In genomic region chr4:153233761-153234371, GRCh38 we compare ENCODE assay signal across 12 cellular contexts. TPM values are rescaled to one million over a fixed set of nuclear protein-coding genes. Genes with fewer than 3 reads are reported as not detected.
DNase-seq lines count a peak whose midpoint lies in the region; ATAC-seq, FAIRE-seq and TF ChIP-seq lines count a peak whose summit lies in the region.
"Had no signal": no experiment of that assay in that cellular context is flagged by ENCODE, and none has a peak within 500 bp of the region (broad histone marks: within the 10 kb centered on the region; RNA-seq: fewer than 3 reads in every experiment).

No MANE protein-coding gene starts in this region.

- H3K36me3 ChIP-seq in left lung: no peaks in the 10 kb centered on the region
- H3K36me3 ChIP-seq: neutrophil had no signal

- peak overlapping the region; percentile 66 to 82; a peak in 5 of 6 replicates for H3K27ac ChIP-seq in A549
- peak overlapping the region in 1 of 2 donors; percentile 14 for H3K27ac ChIP-seq in left lung
- H3K27ac ChIP-seq: neutrophil had no signal

- H3K36me3 Mint-ChIP-seq in HFFc6 (ENCODE audit: low read depth): no peaks in the 10 kb centered on the region

- POLR2A ChIA-PET in A549 (lab: Yijun Ruan, JAX): no interaction called here

- no peaks in the 10 kb centered on the region for H3K9me3 Mint-ChIP-seq in HFFc6

- peaks cover 1% of the 10 kb centered on the region for H3K27me3 Mint-ChIP-seq in HFFc6 (ENCODE audit: insufficient read depth)

- no peak for TF ChIP-seq POLR2A in A549 (IDR thresholded peaks at IDR 0.05; ENCODE audit: low read length)

- FAIRE-seq in A549 (lab: Jason Lieb, UNC): no peak
- FAIRE-seq: colon had no signal

- peaks cover 28% of the 10 kb centered on the region for H3K4me1 ChIP-seq in A549
- H3K4me1 ChIP-seq in left lung: peaks cover 17 to 24% of the 10 kb centered on the region in 2 donors

- no peak for TF ChIP-seq RAD21 in A549 (conservative IDR thresholded peaks at IDR 0.05 in 1 of 2, IDR thresholded peaks at IDR 0.05 in 1 of 2)

- DNase-seq in A549 (ENCODE audit: low read depth in 1 of 2, low spot score in 1 of 2): peak; percentile 28 to 38
- peak; percentile 95 for DNase-seq in HFFc6
- DNase-seq in astrocyte of the spinal cord (ENCODE audit: low read depth, low spot score): peak; percentile 90
- no peak for DNase-seq in left lung
- DNase-seq in mesenteric fat pad (ENCODE audit: low spot score): no peak
- no peak for DNase-seq in effector CD8-positive, alpha-beta T cell (lab: John Stamatoyannopoulos, UW)
- DNase-seq: activated CD4-positive, alpha-beta T cell treated with anti-CD3 and anti-CD28 coated beads for 1 hour; NCI-H1092 treated with DMSO at 0.1 percent for 48 hours had no signal

- peak; percentile 70 to 86 for ATAC-seq in A549
- ATAC-seq in left lung: peak; percentile 73
- no peak for ATAC-seq in HG03135 (IDR thresholded peaks at IDR 0.05; ENCODE audit: unreplicated experiment)
- ATAC-seq in GM21723 (IDR thresholded peaks at IDR 0.05; ENCODE audit: unreplicated experiment): no peak

- no peak overlapping the region for H3K4me3 ChIP-seq in A549
- no peak overlapping the region for H3K4me3 ChIP-seq in astrocyte of the spinal cord (ENCODE audit: low read depth, low read length)
- H3K4me3 ChIP-seq in left lung: no peak overlapping the region

- H3K4me3 Mint-ChIP-seq in HFFc6: peak overlapping the region; percentile 62

- peaks cover 61% of the 10 kb centered on the region for H3K4me1 Mint-ChIP-seq in HFFc6 (ENCODE audit: low read depth)

- WGBS in A549 (ENCODE audit: missing lambda C conversion rate): 2% methylated on average over 5 of the region's 5 CpGs

- TF ChIP-seq CTCF in A549 (IDR thresholded peaks at IDR 0.05) (no peak), HFFc6 (IDR thresholded peaks at IDR 0.05) (no peak), astrocyte of the spinal cord (IDR thresholded peaks at IDR 0.05; ENCODE audit: low read depth, low read length) (no peak), left lung (IDR thresholded peaks at IDR 0.05) (no peak)

- H3K9me3 ChIP-seq in A549 (no peaks in the 10 kb centered on the region), left lung (no peaks in the 10 kb centered on the region)
- H3K9me3 ChIP-seq: neutrophil had no signal

- H3K27ac Mint-ChIP-seq in HFFc6: peak overlapping the region; percentile 92

- peak overlapping the region; percentile 64 for H3K4me2 ChIP-seq in A549

- TF ChIP-seq EP300 in A549 (IDR thresholded peaks at IDR 0.05): peak; percentile 31 to 59; a peak in 2 of 5 replicates

- in situ Hi-C loops in astrocyte of the spinal cord (cut with HindIII; ENCODE audit: low sequenced_read_pairs): no loop called here

- H3K27me3 ChIP-seq in left lung: no peaks in the 10 kb centered on the region

- intact Hi-C loops in left lung (cut with DNase I): no loop called here

- CTCF ChIA-PET in A549 (lab: Yijun Ruan, JAX): no interaction called here

TF ChIP-seq in A549, 52 proteins besides CTCF, POLR2A, EP300 and RAD21:
- TF ChIP-seq ZNF302 (CRISPR knock-in tag; IDR thresholded peaks at IDR 0.05) (no peak), JUNB (IDR thresholded peaks at IDR 0.05) (peak; percentile 85), KDM5A (IDR thresholded peaks at IDR 0.05) (no peak), HES2 (IDR thresholded peaks at IDR 0.05) (peak; percentile 85), HMGXB4 (CRISPR knock-in tag; IDR thresholded peaks at IDR 0.05; ENCODE audit: borderline replicate concordance) (no peak), ELK1 (IDR thresholded peaks at IDR 0.05; ENCODE audit: low read depth, low read length) (no peak), CEBPB (IDR thresholded peaks at IDR 0.05) (peak; percentile 95), HEYL (CRISPR knock-in tag; IDR thresholded peaks at IDR 0.05) (no peak), JUN (IDR thresholded peaks at IDR 0.05) (peak; percentile 39 to 57; a peak in 1 of 5 replicates), MAZ (IDR thresholded peaks at IDR 0.05; ENCODE audit: borderline replicate concordance, low read depth, low read length) (no peak), CHD2 (IDR thresholded peaks at IDR 0.05; ENCODE audit: low read length, partially characterized antibody) (no peak), BCL3 (IDR thresholded peaks at IDR 0.05) (peak; percentile 32; the same call in 1 of the 3 replicates), MYC (IDR thresholded peaks at IDR 0.05; ENCODE audit: borderline replicate concordance, low read length) (no peak), FOSL2 (IDR thresholded peaks at IDR 0.05) (peak; percentile 71), FOSL2 (CRISPR knock-in tag; IDR thresholded peaks at IDR 0.05) (peak; percentile 12; the same call in 1 of the 2 replicates), FOSB (CRISPR knock-in tag; IDR thresholded peaks at IDR 0.05) (no peak), HOXA7 (CRISPR knock-in tag; IDR thresholded peaks at IDR 0.05) (no peak)

RNA-seq across cellular contexts. Expression of gene TRIM2, which starts 29.6 kb away (rescaled TPM):
- 0.92 and 1.0 TPM in 2 replicates for polyA plus RNA-seq in A549 (2011; rRNA removed)
- 0.14 and 0.29 TPM in 2 replicates for polyA plus RNA-seq in A549 (2012; cell fraction: cytosol; rRNA removed)
- polyA plus RNA-seq in A549 (2012; cell fraction: nucleus; rRNA removed): 0.32 and 0.44 TPM in 2 replicates
- 1.0 to 1.4 TPM (median 1.2 TPM) in 3 replicates for polyA plus RNA-seq in A549 (2017; fragmentation: RNase III; extraction: RNeasy Plus Mini Kit Qiagen cat#74134 plus additional on column Dnase treatment)
- 5.2 and 6.1 TPM in 2 replicates for polyA minus RNA-seq in A549 (2011; rRNA and poly(A)+ RNA removed)
- total RNA-seq in HFFc6 (2021; fragmentation: NEBNext Ultra II Directional; extraction: Animal tissue kit (Norgen Biotek cat#: 25700)): 10 to 100 TPM; 32.3 to 39.6 (median 34.9) TPM
- 10 to 100 TPM; 49.6 to 64.5 TPM for total RNA-seq in left lung
- 17.6 TPM for total RNA-seq in mesenteric fat pad

Comparison
In these comparisons a context has a peak if more than half of its experiments do, and no peak if none do; other contexts are left out.
1. ATAC-seq: peak in A549 (2 of 2) and left lung (single experiment); none in HG03135 (single experiment) and GM21723 (single experiment).
2. DNase-seq: peak in A549 (2 of 2), HFFc6 (single experiment) and astrocyte of the spinal cord (single experiment); none in left lung (0 of 2), mesenteric fat pad (single experiment) and effector CD8-positive, alpha-beta T cell (single experiment).